1 cellular context compared by ENCODE assay signal in genomic region chr4:94892051-94892450, GRCh38.
TF ChIP-seq lines count a peak whose summit lies in the region.

No MANE protein-coding gene starts in this region.

TF ChIP-seq in IMR-90, 13 proteins besides CTCF, POLR2A, EP300 and RAD21 (continued from another document):
- no peak for TF ChIP-seq CEBPB (IDR thresholded peaks at IDR 0.05; ENCODE audit: low read depth, low read length)
